ENCODE assay signal across 8 cellular contexts in the genomic region with DNA sequence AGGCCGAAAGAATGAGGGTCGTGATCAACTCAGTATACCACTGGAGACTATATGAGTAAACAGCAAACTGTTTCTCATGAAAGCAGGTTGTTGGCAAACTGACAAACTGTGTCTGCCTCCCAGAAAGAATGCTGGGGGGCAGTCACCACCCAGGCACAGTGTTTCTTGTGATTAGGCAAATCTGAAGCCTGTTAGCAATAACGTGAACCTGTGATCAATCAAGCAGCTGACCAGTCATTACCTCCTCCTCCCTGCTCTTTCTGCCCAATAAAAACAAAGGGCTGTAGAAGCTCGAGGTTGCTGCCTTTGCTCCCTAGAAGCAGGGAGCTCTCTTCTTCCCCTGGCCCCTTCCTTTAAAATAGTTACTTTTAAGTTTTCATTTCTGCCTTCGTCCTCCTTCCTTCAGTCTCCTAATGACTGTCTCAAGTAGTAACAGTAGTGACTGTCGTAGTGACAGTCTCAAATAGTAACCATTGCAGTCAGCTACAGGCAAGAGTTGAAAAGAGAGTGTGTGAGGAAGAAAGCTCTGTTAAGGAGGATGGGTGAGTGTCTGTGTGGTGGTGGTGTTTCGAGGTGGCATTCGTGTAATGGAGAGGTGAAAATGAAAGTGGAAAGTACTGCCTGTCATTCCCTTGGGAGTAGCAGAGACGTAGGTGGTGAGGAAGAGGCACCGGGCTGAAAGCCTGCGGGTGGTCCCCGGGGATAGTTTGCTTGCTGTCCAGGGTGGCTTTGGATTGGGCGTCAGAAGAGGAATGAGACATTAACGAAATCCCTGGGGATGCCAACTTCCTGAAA. TPM values are rescaled to one million over a fixed set of nuclear protein-coding genes. Genes with fewer than 3 reads are reported as not detected.
DNase-seq lines count a peak whose midpoint lies in the region; ATAC-seq, FAIRE-seq and TF ChIP-seq lines count a peak whose summit lies in the region.

No MANE protein-coding gene starts in this region.

- H3K4me3 Mint-ChIP-seq in activated T-cell treated with anti-CD3 and anti-CD28 coated beads, Interleukin-2, amount 50 U/mL, for 72 hours: no peak overlapping the region

- 34 to 37% methylated on average over 14 of the region's 14 CpGs for whole genome bisulfite sequencing in pancreas, 2 donors

- H3K9me3 Mint-ChIP-seq in activated T-cell treated with anti-CD3 and anti-CD28 coated beads, Interleukin-2, amount 50 U/mL, for 72 hours: no peaks in the 10 kb centered on the region

- H3K4me1 Mint-ChIP-seq in activated T-cell treated with anti-CD3 and anti-CD28 coated beads, Interleukin-2, amount 50 U/mL, for 72 hours (ENCODE audit: low read depth): peaks cover 16% of the 10 kb centered on the region

- peaks cover 0 to 4% of the 10 kb centered on the region in 2 donors for H3K4me1 ChIP-seq in breast epithelium
- H3K4me1 ChIP-seq in pancreas: no peaks in the 10 kb centered on the region

- TF ChIP-seq CTCF in breast epithelium (IDR thresholded peaks at IDR 0.05) (no peak), pancreas (IDR thresholded peaks at IDR 0.05) (no peak)

- no peak for TF ChIP-seq POLR2A in breast epithelium (IDR thresholded peaks at IDR 0.05)

- DNase-seq in activated T-cell treated with anti-CD3 and anti-CD28 coated beads, Interleukin-2, amount 50 U/mL, for 72 hours: no peak
- DNase-seq in activated T-cell treated with anti-CD3 and anti-CD28 coated beads, Interleukin-2, amount 50 U/mL, for 1 hour: no peak
- DNase-seq in breast epithelium (ENCODE audit: low spot score in 2 of 2): no peak
- DNase-seq in pancreas: no peak
- DNase-seq in NCI-H2227 treated with DMSO at 0.1 percent for 48 hours (lab: John Stamatoyannopoulos, UW): no peak
- DNase-seq in DMS79 treated with DMSO at 0.1 percent for 48 hours (lab: John Stamatoyannopoulos, UW): no peak
- no peak for DNase-seq in NCI-H774 (lab: John Stamatoyannopoulos, UW)

- H3K36me3 Mint-ChIP-seq in activated T-cell treated with anti-CD3 and anti-CD28 coated beads, Interleukin-2, amount 50 U/mL, for 72 hours (ENCODE audit: insufficient read depth in 2 of 2): no peaks in the 10 kb centered on the region

- no peak for FAIRE-seq in pancreas (lab: Jason Lieb, UNC)

- H3K36me3 ChIP-seq in breast epithelium (no peaks in the 10 kb centered on the region), pancreas (no peaks in the 10 kb centered on the region)

- H3K27me3 ChIP-seq in breast epithelium (no peaks in the 10 kb centered on the region), pancreas (no peaks in the 10 kb centered on the region)

- H3K9me3 ChIP-seq in breast epithelium (no peaks in the 10 kb centered on the region), pancreas (no peaks in the 10 kb centered on the region)

- intact Hi-C loops in breast epithelium (cut with DNase I; ENCODE audit: low total_unique reads) (no loop called here), pancreas (cut with DNase I) (no loop called here)

- peak overlapping the region; percentile 19 to 64 (median 49) for H3K4me3 ChIP-seq in breast epithelium
- peak overlapping the region in 2 of 4 donors; percentile 10 to 17 for H3K4me3 ChIP-seq in pancreas

- H3K27ac ChIP-seq in breast epithelium (peak overlapping the region; percentile 75 to 79), pancreas (peak overlapping the region in 2 of 4 donors; percentile 22 to 49)

- peak; percentile 43 to 59 for ATAC-seq in activated T-cell treated with anti-CD3 and anti-CD28 coated beads, Interleukin-2, amount 50 U/mL, for 72 hours (replicated peaks in 1 of 2)
- ATAC-seq in HG03175 (IDR thresholded peaks at IDR 0.05; ENCODE audit: unreplicated experiment) (peak; percentile 72), pancreas (peak in 3 of 4 donors; percentile 58 to 66 (median 63))

- peaks cover 7% of the 10 kb centered on the region for H3K27me3 Mint-ChIP-seq in activated T-cell treated with anti-CD3 and anti-CD28 coated beads, Interleukin-2, amount 50 U/mL, for 72 hours (ENCODE audit: low read depth)

- H3K27ac Mint-ChIP-seq in activated T-cell treated with anti-CD3 and anti-CD28 coated beads, Interleukin-2, amount 50 U/mL, for 72 hours: no peak overlapping the region

RNA-seq across cellular contexts. Expression of a gene that starts 14.5 kb away (rescaled TPM):
- 1 to 10 TPM; 1.2 to 1.5 TPM for total RNA-seq in activated T-cell treated with anti-CD3 and anti-CD28 coated beads, Interleukin-2, amount 50 U/mL, for 72 hours
- 10 to 100 TPM in 2 of 3 donors, 1 to 10 TPM in 1; 3.8 to 31.6 (median 15.1) TPM for total RNA-seq in breast epithelium
- total RNA-seq in pancreas: 1 to 10 TPM; 1.4 to 4.1 (median 2.4) TPM
- polyA plus RNA-seq in pancreas: 1 to 10 TPM; 1.3 to 3.1 TPM
